22 cellular contexts compared by ENCODE assay signal in genomic region chr3:197432407-197433127, GRCh38.
DNase-seq lines count a peak whose midpoint lies in the region; ATAC-seq and TF ChIP-seq lines count a peak whose summit lies in the region.
"Had no signal": no experiment of that assay in that cellular context is flagged by ENCODE, and none has a peak within 500 bp of the region (broad histone marks: within the 10 kb centered on the region; RNA-seq: fewer than 3 reads in every experiment).

No MANE protein-coding gene starts in this region.

- 38% methylated on average over 4 of the region's 4 CpGs for WGBS in right cardiac atrium

- H3K4me1 Mint-ChIP-seq in osteocyte (ENCODE audit: unreplicated experiment): peaks cover 42% of the 10 kb centered on the region

- POLR2A ChIA-PET in GM10248 (lab: Yijun Ruan, JAX): no interaction called here

- in situ Hi-C loops in G401 (cut with HindIII; ENCODE audit: low sequenced_read_pairs): no loop called here

- H3K36me3 Mint-ChIP-seq in osteocyte (ENCODE audit: unreplicated experiment): no peaks in the 10 kb centered on the region

- TF ChIP-seq CTCF in osteocyte (IDR thresholded peaks at IDR 0.05) (no peak), GM10248 (IDR thresholded peaks at IDR 0.05; ENCODE audit: control extremely low read depth, extremely low read depth, low read depth, missing control alignments) (no peak)

- H3K27me3 Mint-ChIP-seq in osteocyte (ENCODE audit: unreplicated experiment): no peaks in the 10 kb centered on the region

- no peak overlapping the region for H3K4me3 Mint-ChIP-seq in osteocyte (ENCODE audit: unreplicated experiment)
- H3K4me3 Mint-ChIP-seq: activated naive CD4-positive, alpha-beta T cell treated with anti-CD3 and anti-CD28 coated beads for 36 hours; activated T-cell treated with anti-CD3 and anti-CD28 coated beads, Interleukin-2, amount 50 U/mL, for 72 hours; naive B cell had no signal

- H3K27ac Mint-ChIP-seq in osteocyte (ENCODE audit: unreplicated experiment): peak overlapping the region; percentile 33
- H3K27ac Mint-ChIP-seq: activated naive CD4-positive, alpha-beta T cell treated with anti-CD3 and anti-CD28 coated beads for 36 hours; activated T-cell treated with anti-CD3 and anti-CD28 coated beads, Interleukin-2, amount 50 U/mL, for 72 hours; naive B cell had no signal

- H3K27me3 ChIP-seq in right cardiac atrium (ENCODE audit: control insufficient read depth, insufficient read depth): no peaks in the 10 kb centered on the region
- H3K27me3 ChIP-seq: dorsolateral prefrontal cortex, ovary, upper lobe of right lung had no signal

- H3K27ac ChIP-seq in right cardiac atrium (ENCODE audit: low read length): no peak overlapping the region
- H3K27ac ChIP-seq: C4-2B, ovary, upper lobe of right lung had no signal

- CTCF ChIA-PET in GM10248 (lab: Yijun Ruan, JAX): no interaction called here

- ATAC-seq in right cardiac atrium: peak; percentile 34 to 75
- ATAC-seq: activated T-cell treated with anti-CD3 and anti-CD28 coated beads, Interleukin-2, amount 50 U/mL, for 72 hours; upper lobe of right lung had no signal

- H3K4me3 ChIP-seq in right cardiac atrium (ENCODE audit: low read length): no peak overlapping the region
- H3K4me3 ChIP-seq: dorsolateral prefrontal cortex, HAP-1, lung, ovary, upper lobe of right lung had no signal

- peak; percentile 68 for DNase-seq in G401 (ENCODE audit: low spot score)
- DNase-seq in cerebellum (ENCODE audit: low spot score): peak; percentile 43
- DNase-seq in right cardiac atrium: no peak
- DNase-seq in osteocyte (ENCODE audit: extremely low spot score, unreplicated experiment): no peak
- DNase-seq in GM10248 (ENCODE audit: extremely low spot score): no peak
- DNase-seq in stimulated activated CD4-positive, alpha-beta T cell treated with anti-CD3 and anti-CD28 coated beads, Interleukin-2, amount 100 ng/mL, for 48 hours: no peak
- DNase-seq in T-helper 1 cell: no peak
- DNase-seq in NCI-H82 treated with DMSO at 0.1 percent for 48 hours (lab: John Stamatoyannopoulos, UW; ENCODE audit: unreplicated experiment): no peak
- DNase-seq: activated CD4-positive, alpha-beta T cell treated with anti-CD3 and anti-CD28 coated beads for 1 hour; activated naive CD4-positive, alpha-beta T cell treated with anti-CD3 and anti-CD28 coated beads for 36 hours; activated T-cell treated with anti-CD3 and anti-CD28 coated beads, Interleukin-2, amount 50 U/mL, for 72 hours; dorsolateral prefrontal cortex; GF-D8; KBM-7; naive B cell; NCI-H526 treated with DMSO at 0.1 percent for 48 hours; ovary; substantia nigra had no signal

- no peaks in the 10 kb centered on the region for H3K4me1 ChIP-seq in right cardiac atrium (ENCODE audit: control insufficient read depth, insufficient read depth, low read length)

- H3K9me3 Mint-ChIP-seq in osteocyte (ENCODE audit: unreplicated experiment): no peaks in the 10 kb centered on the region
- H3K9me3 Mint-ChIP-seq: activated naive CD4-positive, alpha-beta T cell treated with anti-CD3 and anti-CD28 coated beads for 36 hours; activated T-cell treated with anti-CD3 and anti-CD28 coated beads, Interleukin-2, amount 50 U/mL, for 72 hours; naive B cell had no signal

- no peaks in the 10 kb centered on the region for H3K9me3 ChIP-seq in right cardiac atrium (ENCODE audit: control insufficient read depth, low read length)
- H3K9me3 ChIP-seq: HAP-1, ovary, upper lobe of right lung had no signal

- intact Hi-C loops in right cardiac atrium (cut with DNase I): no loop called here

Comparison
In these comparisons a context has a peak if more than half of its experiments do, and no peak if none do; other contexts are left out.
1. DNase-seq: peak in G401 (single experiment) and cerebellum (single experiment); none in right cardiac atrium (0 of 3), osteocyte (single experiment), GM10248 (single experiment), stimulated activated CD4-positive, alpha-beta T cell treated with anti-CD3 and anti-CD28 coated beads, Interleukin-2, amount 100 ng/mL, for 48 hours (0 of 2), T-helper 1 cell (0 of 5) and NCI-H82 treated with DMSO at 0.1 percent for 48 hours (single experiment).